In genomic region chr7:33420311-33420710, GRCh38 we compare ENCODE assay signal across 26 cellular contexts.
"Had no signal": no experiment of that assay in that cellular context is flagged by ENCODE, and none has a peak within 500 bp of the region (broad histone marks: within the 10 kb centered on the region; RNA-seq: fewer than 3 reads in every experiment).

No MANE protein-coding gene starts in this region.

- ATAC-seq: activated CD4-positive, CD25-positive, alpha-beta regulatory T cell treated with anti-CD3 and anti-CD28 coated beads, Interleukin-2, amount 50 U/mL, for 24 hours; activated CD8-positive, alpha-beta T cell treated with anti-CD3 and anti-CD28 coated beads for 36 hours; activated T-cell treated with anti-CD3 and anti-CD28 coated beads, Interleukin-2, amount 50 U/mL, for 4 hours; activated T-helper 17 cell treated with anti-CD3 and anti-CD28 coated beads, Interleukin-2, amount 50 U/mL, for 72 hours; esophagus mucosa; T-helper 17 cell had no signal

- DNase-seq: activated B cell treated with CpG ODN at 0.5 μM for 24 hours; activated CD4-positive, alpha-beta T cell treated with anti-CD3 and anti-CD28 coated beads for 48 hours; activated CD4-positive, alpha-beta T cell treated with anti-CD3 and anti-CD28 coated beads, Interleukin-2, amount 50 U/mL, for 1 hour; activated CD4-positive, alpha-beta T cell treated with anti-CD3 and anti-CD28 coated beads, Interleukin-2, amount 50 U/mL, for 48 hours; activated CD8-positive, alpha-beta memory T cell treated with anti-CD3 and anti-CD28 coated beads for 24 hours; activated CD8-positive, alpha-beta T cell treated with anti-CD3 and anti-CD28 coated beads for 36 hours; activated effector memory CD4-positive, alpha-beta T cell treated with Interleukin-2 at 50 U/mL for 16 hours; activated gamma-delta T cell treated with Interleukin-2 at 50 U/mL for 16 hours; activated naive CD4-positive, alpha-beta T cell treated with anti-CD3 and anti-CD28 coated beads, Interleukin-2, amount 50 U/mL, for 16 hours; activated naive CD4-positive, alpha-beta T cell treated with Interleukin-2 at 50 U/mL for 16 hours; activated T-cell treated with anti-CD3 and anti-CD28 coated beads, Interleukin-2, amount 50 U/mL, for 4 hours; amniotic stem cell; anterior cingulate cortex; brain microvascular endothelial cell; dorsolateral prefrontal cortex; effector memory CD4-positive, alpha-beta T cell; endodermal cell; foreskin fibroblast; head of caudate nucleus; T-helper 17 cell; T1000; WERI-Rb-1 had no signal

- H3K36me3 ChIP-seq: brain microvascular endothelial cell, WERI-Rb-1 had no signal

- H3K27ac ChIP-seq: brain microvascular endothelial cell, coronary artery, dorsolateral prefrontal cortex, WERI-Rb-1 had no signal

- H3K27me3 ChIP-seq: brain microvascular endothelial cell, dorsolateral prefrontal cortex had no signal

- H3K4me3 ChIP-seq: coronary artery, dorsolateral prefrontal cortex had no signal
